21 cellular contexts compared by ENCODE assay signal in the genomic region with DNA sequence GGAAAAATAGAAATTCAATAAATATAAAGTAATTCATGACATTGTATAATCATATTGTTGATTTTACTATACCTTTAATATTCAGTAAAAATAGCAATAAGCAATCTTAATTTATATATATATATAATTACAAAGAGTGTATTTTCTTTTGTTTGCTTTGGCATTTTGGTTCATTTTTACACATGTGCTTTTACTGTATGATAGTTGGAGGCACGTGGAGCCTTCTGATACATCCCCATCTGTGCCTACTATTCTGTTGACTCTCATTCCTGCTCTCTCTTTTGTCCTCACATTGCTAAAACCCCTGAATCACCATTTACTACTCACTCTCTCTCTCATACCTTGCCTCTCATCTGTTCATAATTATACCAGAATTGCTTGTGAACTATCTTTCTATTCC.
"Had no signal": no experiment of that assay in that cellular context is flagged by ENCODE, and none has a peak within 500 bp of the region (broad histone marks: within the 10 kb centered on the region; RNA-seq: fewer than 3 reads in every experiment).

No MANE protein-coding gene starts in this region.

- H3K4me1 ChIP-seq: colonic mucosa, gastrocnemius medialis, heart right ventricle, left lung, lower lobe of right lung, pancreas, suprapubic skin, thyroid gland had no signal

- H3K9me3 Mint-ChIP-seq: type B pancreatic cell had no signal

- ATAC-seq: gastrocnemius medialis; heart right ventricle; left lung; lower lobe of right lung; natural killer cell treated with Interleukin-12 subunit alpha and Interleukin-12 subunit beta and Interleukin-15 and Interleukin-18, amount 100 ng/mL, for 72 hours; pancreas; right cardiac atrium had no signal

- H3K27ac ChIP-seq: colonic mucosa, gastrocnemius medialis, heart right ventricle, left lung, lower lobe of right lung, pancreas, suprapubic skin, thyroid gland had no signal

- H3K27ac Mint-ChIP-seq: immature natural killer cell; memory B cell; natural killer cell treated with Interleukin-12 subunit alpha and Interleukin-12 subunit beta and Interleukin-15 and Interleukin-18, amount 100 ng/mL, for 72 hours; progenitor cell of endocrine pancreas; type B pancreatic cell had no signal

- H3K4me2 ChIP-seq: smooth muscle cell had no signal

- H3K9me3 ChIP-seq: colonic mucosa, gastrocnemius medialis, left lung, lower lobe of right lung, pancreas, suprapubic skin, thyroid gland had no signal

- H3K4me1 Mint-ChIP-seq: immature natural killer cell, memory B cell had no signal

- H3K36me3 Mint-ChIP-seq: memory B cell; natural killer cell treated with Interleukin-12 subunit alpha and Interleukin-12 subunit beta and Interleukin-15 and Interleukin-18, amount 100 ng/mL, for 72 hours; type B pancreatic cell had no signal

- H3K27me3 Mint-ChIP-seq: memory B cell; natural killer cell treated with Interleukin-12 subunit alpha and Interleukin-12 subunit beta and Interleukin-15 and Interleukin-18, amount 100 ng/mL, for 72 hours; progenitor cell of endocrine pancreas; type B pancreatic cell had no signal

- H3K4me3 Mint-ChIP-seq: immature natural killer cell; memory B cell; natural killer cell treated with Interleukin-12 subunit alpha and Interleukin-12 subunit beta and Interleukin-15 and Interleukin-18, amount 100 ng/mL, for 72 hours; type B pancreatic cell had no signal

- H3K4me3 ChIP-seq: colonic mucosa, gastrocnemius medialis, heart right ventricle, left lung, lower lobe of right lung, pancreas, smooth muscle cell, suprapubic skin, thyroid gland had no signal

- DNase-seq: colonic mucosa; effector CD4-positive, alpha-beta T cell; gastrocnemius medialis; heart right ventricle; hypothalamus; immature natural killer cell; left lung; lower lobe of right lung; midbrain; occipital lobe; pancreas; right cardiac atrium; stimulated activated CD4-positive, alpha-beta T cell treated with anti-CD3 and anti-CD28 coated beads, Interleukin-2, amount 100 ng/mL, for 48 hours; stimulated activated naive CD4-positive, alpha-beta T cell treated with Interleukin-2 at 50 U/mL for 16 hours; thyroid gland had no signal

- H3K27me3 ChIP-seq: colonic mucosa, gastrocnemius medialis, left lung, pancreas, suprapubic skin, thyroid gland had no signal

- H3K36me3 ChIP-seq: colonic mucosa, gastrocnemius medialis, heart right ventricle, left lung, lower lobe of right lung, pancreas, suprapubic skin, thyroid gland had no signal
